In the genomic region with DNA sequence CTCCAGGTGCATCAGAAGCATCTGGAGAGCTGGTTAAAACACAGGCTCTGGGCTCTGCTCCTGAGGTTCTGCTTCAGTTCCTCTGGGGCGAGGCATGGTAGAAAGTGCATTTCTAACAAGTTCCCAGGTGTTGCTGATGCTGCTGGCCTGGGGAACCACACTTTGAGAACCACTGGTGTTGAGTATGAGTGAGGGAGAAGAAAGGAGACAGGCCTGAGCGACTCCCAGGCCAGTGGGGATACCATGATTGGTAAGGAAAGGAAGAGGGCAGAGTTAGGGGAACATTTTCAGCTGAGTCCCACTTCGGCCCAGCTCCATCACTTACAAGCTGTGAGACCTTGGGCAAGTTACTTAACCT, we compare ENCODE assay signal across 33 cellular contexts. TPM values are rescaled to one million over a fixed set of nuclear protein-coding genes. Genes with fewer than 3 reads are reported as not detected.
"Had no signal": no experiment of that assay in that cellular context is flagged by ENCODE, and none has a peak within 500 bp of the region (broad histone marks: within the 10 kb centered on the region; RNA-seq: fewer than 3 reads in every experiment).

No MANE protein-coding gene starts in this region.

- H3K27ac ChIP-seq: adrenal gland, body of pancreas, colonic mucosa, epithelial cell of prostate, esophagus squamous epithelium, gastroesophageal sphincter, WERI-Rb-1 had no signal

- H3K27me3 ChIP-seq: adrenal gland, body of pancreas, colonic mucosa, esophagus squamous epithelium, gastroesophageal sphincter had no signal

- H3K27ac Mint-ChIP-seq: activated B cell treated with CpG ODN at 0.5 μM for 24 hours; activated CD8-positive, alpha-beta T cell treated with anti-CD3 and anti-CD28 coated beads for 36 hours; activated naive CD8-positive, alpha-beta T cell; activated naive CD8-positive, alpha-beta T cell treated with anti-CD3 and anti-CD28 coated beads, Interleukin-2, amount 50 U/mL, for 24 hours; activated T-helper 17 cell treated with anti-CD3 and anti-CD28 coated beads, Interleukin-2, amount 50 U/mL, for 72 hours; T-cell; T-helper 2 cell treated with Interferon-gamma antibody and Interleukin-4, amounts not matched to agents 5 μg/mL and 100 μg/mL, for 36 hours had no signal

- H3K4me1 Mint-ChIP-seq: activated naive CD8-positive, alpha-beta T cell treated with anti-CD3 and anti-CD28 coated beads, Interleukin-2, amount 50 U/mL, for 24 hours had no signal

- H3K4me1 ChIP-seq: adrenal gland, body of pancreas, colonic mucosa had no signal

- DNase-seq: activated B cell treated with CpG ODN at 0.5 μM for 24 hours; activated CD4-positive, alpha-beta T cell treated with anti-CD3 and anti-CD28 coated beads for 48 hours; activated CD4-positive, alpha-beta T cell treated with anti-CD3 and anti-CD28 coated beads, Interleukin-2, amount 50 U/mL, for 1 hour; activated CD4-positive, alpha-beta T cell treated with anti-CD3 and anti-CD28 coated beads, Interleukin-2, amount 50 U/mL, for 48 hours; activated CD8-positive, alpha-beta memory T cell treated with anti-CD3 and anti-CD28 coated beads for 24 hours; activated CD8-positive, alpha-beta T cell treated with anti-CD3 and anti-CD28 coated beads for 36 hours; activated effector memory CD4-positive, alpha-beta T cell treated with Interleukin-2 at 50 U/mL for 16 hours; activated gamma-delta T cell treated with Interleukin-2 at 50 U/mL for 16 hours; activated naive CD4-positive, alpha-beta T cell treated with anti-CD3 and anti-CD28 coated beads, Interleukin-2, amount 50 U/mL, for 16 hours; activated naive CD4-positive, alpha-beta T cell treated with Interleukin-2 at 50 U/mL for 16 hours; activated naive CD8-positive, alpha-beta T cell treated with anti-CD3 and anti-CD28 coated beads, Interleukin-2, amount 50 U/mL, for 24 hours; activated T-cell treated with anti-CD3 and anti-CD28 coated beads, Interleukin-2, amount 50 U/mL, for 4 hours; adrenal gland; amygdala; body of pancreas; central memory CD4-positive, alpha-beta T cell; cerebellar nuclear complex; colonic mucosa; effector CD8-positive, alpha-beta T cell; esophagus squamous epithelium; foreskin melanocyte; SW 1271; T-cell; T-helper 17 cell; T1000; WERI-Rb-1 had no signal

- H3K4me3 ChIP-seq: adrenal gland, body of pancreas, colonic mucosa, esophagus squamous epithelium, gastroesophageal sphincter had no signal

- H3K9me3 Mint-ChIP-seq: activated B cell treated with CpG ODN at 0.5 μM for 24 hours; activated CD8-positive, alpha-beta T cell treated with anti-CD3 and anti-CD28 coated beads for 36 hours; activated naive CD8-positive, alpha-beta T cell treated with anti-CD3 and anti-CD28 coated beads, Interleukin-2, amount 50 U/mL, for 24 hours; activated T-cell treated with anti-CD3 and anti-CD28 coated beads, Interleukin-2, amount 50 U/mL, for 4 hours; activated T-helper 17 cell treated with anti-CD3 and anti-CD28 coated beads, Interleukin-2, amount 50 U/mL, for 72 hours; T-cell; T-helper 2 cell treated with Interferon-gamma antibody and Interleukin-4, amounts not matched to agents 5 μg/mL and 100 μg/mL, for 36 hours had no signal

- H3K36me3 Mint-ChIP-seq: activated naive CD8-positive, alpha-beta T cell; T-cell had no signal

- ATAC-seq: activated CD4-positive, CD25-positive, alpha-beta regulatory T cell treated with anti-CD3 and anti-CD28 coated beads, Interleukin-2, amount 50 U/mL, for 24 hours; activated CD8-positive, alpha-beta T cell treated with anti-CD3 and anti-CD28 coated beads for 36 hours; activated naive CD8-positive, alpha-beta T cell treated with anti-CD3 and anti-CD28 coated beads, Interleukin-2, amount 50 U/mL, for 24 hours; activated T-cell treated with anti-CD3 and anti-CD28 coated beads, Interleukin-2, amount 50 U/mL, for 4 hours; activated T-helper 17 cell treated with anti-CD3 and anti-CD28 coated beads, Interleukin-2, amount 50 U/mL, for 72 hours; body of pancreas; gastroesophageal sphincter; T-cell; T-helper 17 cell had no signal

- H3K4me3 Mint-ChIP-seq: activated B cell treated with CpG ODN at 0.5 μM for 24 hours; activated CD8-positive, alpha-beta T cell treated with anti-CD3 and anti-CD28 coated beads for 36 hours; activated naive CD8-positive, alpha-beta T cell; activated naive CD8-positive, alpha-beta T cell treated with anti-CD3 and anti-CD28 coated beads, Interleukin-2, amount 50 U/mL, for 24 hours; activated T-cell treated with anti-CD3 and anti-CD28 coated beads, Interleukin-2, amount 50 U/mL, for 4 hours; activated T-helper 17 cell treated with anti-CD3 and anti-CD28 coated beads, Interleukin-2, amount 50 U/mL, for 72 hours; T-cell; T-helper 17 cell; T-helper 2 cell treated with Interferon-gamma antibody and Interleukin-4, amounts not matched to agents 5 μg/mL and 100 μg/mL, for 36 hours had no signal

- H3K36me3 ChIP-seq: adrenal gland, colonic mucosa had no signal

- H3K9me3 ChIP-seq: adrenal gland, body of pancreas, colonic mucosa, esophagus squamous epithelium, gastroesophageal sphincter had no signal

RNA-seq across cellular contexts. Expression of gene KIAA1755, which starts 36.8 kb away (rescaled TPM):
- total RNA-seq: activated B cell treated with CpG ODN at 0.5 μM for 24 hours; activated CD8-positive, alpha-beta T cell treated with anti-CD3 and anti-CD28 coated beads for 36 hours; activated T-cell treated with anti-CD3 and anti-CD28 coated beads, Interleukin-2, amount 50 U/mL, for 4 hours; activated T-helper 17 cell treated with anti-CD3 and anti-CD28 coated beads, Interleukin-2, amount 50 U/mL, for 72 hours; dermis microvascular lymphatic vessel endothelial cell; T-cell; T-helper 17 cell had no signal

RNA-seq across cellular contexts. Expression of gene TGM2, which starts 58.7 kb away (rescaled TPM):
- total RNA-seq: activated CD8-positive, alpha-beta T cell treated with anti-CD3 and anti-CD28 coated beads for 36 hours had no signal
